Comparison of ENCODE assay signal across 13 cellular contexts in genomic region chr4:3168029-3168428, GRCh38.
DNase-seq lines count a peak whose midpoint lies in the region; ATAC-seq and TF ChIP-seq lines count a peak whose summit lies in the region.
"Had no signal": no experiment of that assay in that cellular context is flagged by ENCODE, and none has a peak within 500 bp of the region (broad histone marks: within the 10 kb centered on the region; RNA-seq: fewer than 3 reads in every experiment).

No MANE protein-coding gene starts in this region.

- peaks cover 22 to 44% of the 10 kb centered on the region in 2 donors for H3K4me1 Mint-ChIP-seq in natural killer cell
- peaks cover 22% of the 10 kb centered on the region in 2 donors for H3K4me1 Mint-ChIP-seq in natural killer cell treated with Interleukin-12 subunit alpha and Interleukin-12 subunit beta and Interleukin-15 and Interleukin-18, amount 100 ng/mL, for 72 hours (ENCODE audit: low read depth in 2 of 2)
- H3K4me1 Mint-ChIP-seq in activated CD8-positive, alpha-beta T cell treated with anti-CD3 and anti-CD28 coated beads for 36 hours (ENCODE audit: low read depth), result peaks cover 19% of the 10 kb centered on the region

- in situ Hi-C loops in GM13976 (cut with MboI; ENCODE audit: low sequenced_read_pairs, unreplicated experiment), result no loop called here

- POLR2A ChIA-PET in activated CD8-positive, alpha-beta T cell treated with anti-CD3 and anti-CD28 coated beads for 36 hours (lab: Charles Lee), result no interaction called here

- no peak overlapping the region for H3K4me3 Mint-ChIP-seq in natural killer cell
- no peak overlapping the region for H3K4me3 Mint-ChIP-seq in natural killer cell treated with Interleukin-12 subunit alpha and Interleukin-12 subunit beta and Interleukin-15 and Interleukin-18, amount 100 ng/mL, for 72 hours
- no peak overlapping the region for H3K4me3 Mint-ChIP-seq in activated CD8-positive, alpha-beta T cell treated with anti-CD3 and anti-CD28 coated beads for 36 hours
- H3K4me3 Mint-ChIP-seq: CD4-positive, alpha-beta memory T cell had no signal

- H3K9me3 Mint-ChIP-seq in natural killer cell, result peaks cover 0 to 5% of the 10 kb centered on the region in 2 donors
- peaks cover 5% of the 10 kb centered on the region for H3K9me3 Mint-ChIP-seq in natural killer cell treated with Interleukin-12 subunit alpha and Interleukin-12 subunit beta and Interleukin-15 and Interleukin-18, amount 100 ng/mL, for 72 hours
- peaks cover under 1% of the 10 kb centered on the region for H3K9me3 Mint-ChIP-seq in activated CD8-positive, alpha-beta T cell treated with anti-CD3 and anti-CD28 coated beads for 36 hours

- intact Hi-C loops in natural killer cell (cut with micrococcal nuclease), result no loop called here
- intact Hi-C loops in activated CD8-positive, alpha-beta T cell treated with anti-CD3 and anti-CD28 coated beads for 36 hours (cut with micrococcal nuclease), result no loop called here

- peak overlapping the region; percentile 35 to 57 for H3K27ac Mint-ChIP-seq in natural killer cell
- H3K27ac Mint-ChIP-seq in natural killer cell treated with Interleukin-12 subunit alpha and Interleukin-12 subunit beta and Interleukin-15 and Interleukin-18, amount 100 ng/mL, for 72 hours, result no peak overlapping the region
- peak overlapping the region; percentile 12 for H3K27ac Mint-ChIP-seq in activated CD8-positive, alpha-beta T cell treated with anti-CD3 and anti-CD28 coated beads for 36 hours
- H3K27ac Mint-ChIP-seq: CD4-positive, alpha-beta memory T cell had no signal

- H3K36me3 Mint-ChIP-seq in natural killer cell, result peaks cover 20% of the 10 kb centered on the region
- H3K36me3 Mint-ChIP-seq in natural killer cell treated with Interleukin-12 subunit alpha and Interleukin-12 subunit beta and Interleukin-15 and Interleukin-18, amount 100 ng/mL, for 72 hours, result peaks cover 46% of the 10 kb centered on the region
- H3K36me3 Mint-ChIP-seq in activated CD8-positive, alpha-beta T cell treated with anti-CD3 and anti-CD28 coated beads for 36 hours (ENCODE audit: low read depth), result peaks cover 66% of the 10 kb centered on the region

- TF ChIP-seq CTCF in natural killer cell (IDR thresholded peaks at IDR 0.05) (no peak), fibroblast of the aortic adventitia (IDR thresholded peaks at IDR 0.05; ENCODE audit: insufficient read depth, low read length) (no peak), GM13976 (IDR thresholded peaks at IDR 0.05; ENCODE audit: borderline replicate concordance, control extremely low read depth, extremely low read depth, insufficient read depth, missing control alignments) (no peak)
- no peak for TF ChIP-seq CTCF in activated CD8-positive, alpha-beta T cell treated with anti-CD3 and anti-CD28 coated beads for 36 hours (IDR thresholded peaks at IDR 0.05)

- H3K27me3 Mint-ChIP-seq in natural killer cell (ENCODE audit: low read depth in 2 of 2), result no peaks in the 10 kb centered on the region
- no peaks in the 10 kb centered on the region for H3K27me3 Mint-ChIP-seq in natural killer cell treated with Interleukin-12 subunit alpha and Interleukin-12 subunit beta and Interleukin-15 and Interleukin-18, amount 100 ng/mL, for 72 hours
- no peaks in the 10 kb centered on the region for H3K27me3 Mint-ChIP-seq in activated CD8-positive, alpha-beta T cell treated with anti-CD3 and anti-CD28 coated beads for 36 hours
- H3K27me3 Mint-ChIP-seq: CD4-positive, alpha-beta memory T cell had no signal

- no peak for ATAC-seq in natural killer cell
- no peak for ATAC-seq in natural killer cell treated with Interleukin-12 subunit alpha and Interleukin-12 subunit beta and Interleukin-15 and Interleukin-18, amount 100 ng/mL, for 72 hours
- peak; percentile 72 for ATAC-seq in activated CD8-positive, alpha-beta T cell treated with anti-CD3 and anti-CD28 coated beads for 36 hours

- no peak overlapping the region for H3K4me3 ChIP-seq in fibroblast of the aortic adventitia (ENCODE audit: low read depth, low read length)
- H3K4me3 ChIP-seq: breast epithelium had no signal

- CTCF ChIA-PET in activated CD8-positive, alpha-beta T cell treated with anti-CD3 and anti-CD28 coated beads for 36 hours (lab: Charles Lee), result interaction anchor here (1.0 to 1.5 kb wide), 2 partner anchors 26 to 27 kb away, joined by 4 read pairs; no protein-coding TSS in a partner anchor

- DNase-seq in natural killer cell (no peak), fibroblast of the aortic adventitia (ENCODE audit: low read depth) (peak; percentile 59), stromal cell of bone marrow (ENCODE audit: low read depth) (peak; percentile 40), GM13976 (ENCODE audit: low spot score) (no peak), NCI-H524 treated with DMSO at 0.1 percent for 48 hours (lab: John Stamatoyannopoulos, UW) (no peak), anterior cingulate cortex (lab: John Stamatoyannopoulos, UW) (no peak)
- no peak for DNase-seq in natural killer cell treated with Interleukin-12 subunit alpha and Interleukin-12 subunit beta and Interleukin-15 and Interleukin-18, amount 100 ng/mL, for 72 hours (ENCODE audit: low spot score)
- DNase-seq in activated CD8-positive, alpha-beta T cell treated with anti-CD3 and anti-CD28 coated beads for 36 hours, result peak; percentile 14
- DNase-seq: activated CD4-positive, alpha-beta T cell treated with anti-CD3 and anti-CD28 coated beads for 48 hours; CD4-positive, alpha-beta memory T cell; nucleus accumbens; trophoblast cell had no signal

Comparison
In these comparisons a context has a peak if more than half of its experiments do, and no peak if none do; other contexts are left out.
1. H3K27ac Mint-ChIP-seq: peak in natural killer cell (2 of 2) and activated CD8-positive, alpha-beta T cell treated with anti-CD3 and anti-CD28 coated beads for 36 hours (single experiment); none in natural killer cell treated with Interleukin-12 subunit alpha and Interleukin-12 subunit beta and Interleukin-15 and Interleukin-18, amount 100 ng/mL, for 72 hours (0 of 2).
2. DNase-seq: peak in activated CD8-positive, alpha-beta T cell treated with anti-CD3 and anti-CD28 coated beads for 36 hours (single experiment), fibroblast of the aortic adventitia (single experiment) and stromal cell of bone marrow (single experiment); none in natural killer cell (single experiment), natural killer cell treated with Interleukin-12 subunit alpha and Interleukin-12 subunit beta and Interleukin-15 and Interleukin-18, amount 100 ng/mL, for 72 hours (single experiment), GM13976 (single experiment), NCI-H524 treated with DMSO at 0.1 percent for 48 hours (single experiment) and anterior cingulate cortex (0 of 58).